In genomic region chr5:178359738-178360137, GRCh38 we compare ENCODE assay signal across 1 cellular context.
TF ChIP-seq lines count a peak whose summit lies in the region.

No MANE protein-coding gene starts in this region.

TF ChIP-seq in WTC11, 78 proteins besides CTCF, POLR2A, EP300 and RAD21 (continued from another document):
- no peak for TF ChIP-seq HMGXB4 (CRISPR knock-in tag; IDR thresholded peaks at IDR 0.05)
- TF ChIP-seq, protein P1, sequence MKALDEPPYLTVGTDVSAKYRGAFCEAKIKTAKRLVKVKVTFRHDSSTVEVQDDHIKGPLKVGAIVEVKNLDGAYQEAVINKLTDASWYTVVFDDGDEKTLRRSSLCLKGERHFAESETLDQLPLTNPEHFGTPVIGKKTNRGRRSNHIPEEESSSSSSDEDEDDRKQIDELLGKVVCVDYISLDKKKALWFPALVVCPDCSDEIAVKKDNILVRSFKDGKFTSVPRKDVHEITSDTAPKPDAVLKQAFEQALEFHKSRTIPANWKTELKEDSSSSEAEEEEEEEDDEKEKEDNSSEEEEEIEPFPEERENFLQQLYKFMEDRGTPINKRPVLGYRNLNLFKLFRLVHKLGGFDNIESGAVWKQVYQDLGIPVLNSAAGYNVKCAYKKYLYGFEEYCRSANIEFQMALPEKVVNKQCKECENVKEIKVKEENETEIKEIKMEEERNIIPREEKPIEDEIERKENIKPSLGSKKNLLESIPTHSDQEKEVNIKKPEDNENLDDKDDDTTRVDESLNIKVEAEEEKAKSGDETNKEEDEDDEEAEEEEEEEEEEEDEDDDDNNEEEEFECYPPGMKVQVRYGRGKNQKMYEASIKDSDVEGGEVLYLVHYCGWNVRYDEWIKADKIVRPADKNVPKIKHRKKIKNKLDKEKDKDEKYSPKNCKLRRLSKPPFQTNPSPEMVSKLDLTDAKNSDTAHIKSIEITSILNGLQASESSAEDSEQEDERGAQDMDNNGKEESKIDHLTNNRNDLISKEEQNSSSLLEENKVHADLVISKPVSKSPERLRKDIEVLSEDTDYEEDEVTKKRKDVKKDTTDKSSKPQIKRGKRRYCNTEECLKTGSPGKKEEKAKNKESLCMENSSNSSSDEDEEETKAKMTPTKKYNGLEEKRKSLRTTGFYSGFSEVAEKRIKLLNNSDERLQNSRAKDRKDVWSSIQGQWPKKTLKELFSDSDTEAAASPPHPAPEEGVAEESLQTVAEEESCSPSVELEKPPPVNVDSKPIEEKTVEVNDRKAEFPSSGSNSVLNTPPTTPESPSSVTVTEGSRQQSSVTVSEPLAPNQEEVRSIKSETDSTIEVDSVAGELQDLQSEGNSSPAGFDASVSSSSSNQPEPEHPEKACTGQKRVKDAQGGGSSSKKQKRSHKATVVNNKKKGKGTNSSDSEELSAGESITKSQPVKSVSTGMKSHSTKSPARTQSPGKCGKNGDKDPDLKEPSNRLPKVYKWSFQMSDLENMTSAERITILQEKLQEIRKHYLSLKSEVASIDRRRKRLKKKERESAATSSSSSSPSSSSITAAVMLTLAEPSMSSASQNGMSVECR (CRISPR knock-in tag; IDR thresholded peaks at IDR 0.05; ENCODE audit: borderline replicate concordance) = no peak
- no peak for TF ChIP-seq ZNF219 (CRISPR knock-in tag; IDR thresholded peaks at IDR 0.05; ENCODE audit: borderline replicate concordance)
- no peak for TF ChIP-seq NR2C2 (CRISPR knock-in tag; IDR thresholded peaks at IDR 0.05)
- TF ChIP-seq TP53 (CRISPR knock-in tag; IDR thresholded peaks at IDR 0.05) = no peak
- TF ChIP-seq STAT6 (CRISPR knock-in tag; conservative IDR thresholded peaks at IDR 0.05; ENCODE audit: low read depth) = no peak
TF ChIP-seq in WTC11: peak in this region for 0.
